ENCODE assay signal across 9 cellular contexts in the genomic region with DNA sequence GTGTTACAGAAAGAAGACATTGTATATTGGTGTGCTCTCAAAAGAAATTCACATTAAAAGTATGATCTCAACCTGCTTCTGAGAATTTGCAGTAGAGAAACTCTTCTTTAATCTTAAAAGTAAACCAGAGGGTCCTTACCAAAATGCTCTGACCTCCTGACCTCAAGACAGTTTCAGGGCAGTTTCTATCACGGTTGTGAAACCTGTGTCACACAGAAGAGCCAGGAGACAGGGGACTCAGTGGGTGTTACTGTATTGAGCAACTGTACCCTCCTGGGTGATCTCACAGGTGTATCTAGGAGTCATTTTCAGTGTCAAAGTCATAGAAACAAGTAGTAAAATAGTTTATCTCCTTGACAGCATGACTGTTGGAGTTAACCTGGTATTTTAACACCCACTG.
DNase-seq lines count a peak whose midpoint lies in the region; ATAC-seq and TF ChIP-seq lines count a peak whose summit lies in the region.
"Had no signal": no experiment of that assay in that cellular context is flagged by ENCODE, and none has a peak within 500 bp of the region (broad histone marks: within the 10 kb centered on the region; RNA-seq: fewer than 3 reads in every experiment).

No MANE protein-coding gene starts in this region.

- H3K4me1 Mint-ChIP-seq in stimulated activated effector memory CD8-positive, alpha-beta T cell treated with anti-CD3 and anti-CD28 coated beads, Interleukin-12 subunit alpha, Interleukin-12 subunit beta, amount 100 ng/mL, for 72 hours: no peaks in the 10 kb centered on the region
- no peaks in the 10 kb centered on the region for H3K4me1 Mint-ChIP-seq in mesothelial cell of epicardium

- no peak for TF ChIP-seq CTCF in mesothelial cell of epicardium (IDR thresholded peaks at IDR 0.05; ENCODE audit: unreplicated experiment)

- H3K27me3 Mint-ChIP-seq in mesothelial cell of epicardium (ENCODE audit: low read depth): no peaks in the 10 kb centered on the region

- no peaks in the 10 kb centered on the region for H3K9me3 Mint-ChIP-seq in stimulated activated effector memory CD8-positive, alpha-beta T cell treated with anti-CD3 and anti-CD28 coated beads, Interleukin-12 subunit alpha, Interleukin-12 subunit beta, amount 100 ng/mL, for 72 hours
- peaks cover 2% of the 10 kb centered on the region for H3K9me3 Mint-ChIP-seq in mesothelial cell of epicardium

- H3K27ac Mint-ChIP-seq in stimulated activated effector memory CD8-positive, alpha-beta T cell treated with anti-CD3 and anti-CD28 coated beads, Interleukin-12 subunit alpha, Interleukin-12 subunit beta, amount 100 ng/mL, for 72 hours: no peak overlapping the region
- no peak overlapping the region for H3K27ac Mint-ChIP-seq in mesothelial cell of epicardium

- no peak overlapping the region for H3K4me3 Mint-ChIP-seq in stimulated activated effector memory CD8-positive, alpha-beta T cell treated with anti-CD3 and anti-CD28 coated beads, Interleukin-12 subunit alpha, Interleukin-12 subunit beta, amount 100 ng/mL, for 72 hours
- H3K4me3 Mint-ChIP-seq in mesothelial cell of epicardium: no peak overlapping the region

- H3K36me3 Mint-ChIP-seq in stimulated activated effector memory CD8-positive, alpha-beta T cell treated with anti-CD3 and anti-CD28 coated beads, Interleukin-12 subunit alpha, Interleukin-12 subunit beta, amount 100 ng/mL, for 72 hours: no peaks in the 10 kb centered on the region
- no peaks in the 10 kb centered on the region for H3K36me3 Mint-ChIP-seq in mesothelial cell of epicardium

- peak; percentile 1 for DNase-seq in stimulated activated CD4-positive, alpha-beta T cell treated with anti-CD3 and anti-CD28 coated beads, Interleukin-15, amount 100 ng/mL, for 24 hours
- no peak for DNase-seq in stimulated activated CD4-positive, alpha-beta T cell treated with anti-CD3 and anti-CD28 coated beads, Interleukin-4, amount 100 ng/mL, for 24 hours
- DNase-seq in stimulated activated effector memory CD8-positive, alpha-beta T cell treated with anti-CD3 and anti-CD28 coated beads, Interleukin-12 subunit alpha, Interleukin-12 subunit beta, amount 100 ng/mL, for 72 hours (ENCODE audit: low spot score in 2 of 2): no peak
- DNase-seq in mesothelial cell of epicardium (ENCODE audit: low spot score in 2 of 2, unreplicated experiment in 2 of 2) (no peak), islet precursor cell (no peak), NCI-H2227 treated with DMSO at 0.1 percent for 48 hours (lab: John Stamatoyannopoulos, UW) (no peak)
- DNase-seq: DND-41 had no signal

- ATAC-seq in GM21528 (IDR thresholded peaks at IDR 0.05; ENCODE audit: low FRiP score, unreplicated experiment) (peak; percentile 95), HG03095 (IDR thresholded peaks at IDR 0.05; ENCODE audit: unreplicated experiment) (peak; percentile 97)
- ATAC-seq in stimulated activated effector memory CD8-positive, alpha-beta T cell treated with anti-CD3 and anti-CD28 coated beads, Interleukin-12 subunit alpha, Interleukin-12 subunit beta, amount 100 ng/mL, for 72 hours: peak; percentile 58
